In genomic region chr2:127398239-127398590, GRCh38 we compare ENCODE assay signal across 8 cellular contexts. TPM values are rescaled to one million over a fixed set of nuclear protein-coding genes. Genes with fewer than 3 reads are reported as not detected.
DNase-seq lines count a peak whose midpoint lies in the region; ATAC-seq and TF ChIP-seq lines count a peak whose summit lies in the region.

No MANE protein-coding gene starts in this region.

- H3K27ac ChIP-seq in upper lobe of left lung: peak overlapping the region in 2 of 4 donors; percentile 18 to 27

- H3K36me3 ChIP-seq in upper lobe of left lung: no peaks in the 10 kb centered on the region

- TF ChIP-seq CTCF in upper lobe of left lung (IDR thresholded peaks at IDR 0.05): no peak

- ATAC-seq in GM19372 (IDR thresholded peaks at IDR 0.05; ENCODE audit: low read depth, unreplicated experiment): peak; percentile 91
- ATAC-seq in HG03159 (IDR thresholded peaks at IDR 0.05; ENCODE audit: unreplicated experiment): peak; percentile 83
- peak; percentile 73 to 90 for ATAC-seq in upper lobe of left lung (ENCODE audit: low FRiP score in 2 of 2)

- DNase-seq in COLO668 (lab: John Stamatoyannopoulos, UW; ENCODE audit: unreplicated experiment): peak; percentile 59
- peak; percentile 93 for DNase-seq in RPMI8226
- DNase-seq in cerebellum (ENCODE audit: low spot score): peak; percentile 42
- peak; percentile 17 to 93 for DNase-seq in lung microvascular endothelial cell (ENCODE audit: low read depth in 2 of 2)
- DNase-seq in upper lobe of left lung: peak in 1 of 2 donors; percentile 92
- no peak for DNase-seq in SK-N-DZ (ENCODE audit: low spot score)

- H3K4me1 ChIP-seq in upper lobe of left lung: peaks cover 7 to 27% (median 11%) of the 10 kb centered on the region in 4 donors

- H3K4me3 ChIP-seq in upper lobe of left lung: no peak overlapping the region

- WGBS in upper lobe of left lung, 2 donors: 7 to 9% methylated on average over 1 to 4 of the region's 4 CpGs

- TF ChIP-seq POLR2A in upper lobe of left lung (IDR thresholded peaks at IDR 0.05): no peak

- no peaks in the 10 kb centered on the region for H3K27me3 ChIP-seq in upper lobe of left lung

- TF ChIP-seq EP300 in upper lobe of left lung (IDR thresholded peaks at IDR 0.05): no peak

- H3K9me3 ChIP-seq in upper lobe of left lung: no peaks in the 10 kb centered on the region

RNA-seq across cellular contexts. Expression of gene MAP3K2, which starts 10.4 kb away (rescaled TPM):
- total RNA-seq in cerebellum (49.9 TPM), lung microvascular endothelial cell (11.8 and 19.8 TPM in 2 replicates), upper lobe of left lung (10 to 100 TPM; 43.0 to 79.2 (median 66.9) TPM)
- polyA plus RNA-seq in SK-N-DZ (2014; cell fraction: cytosol; rRNA removed): 9.0 and 12.2 TPM in 2 replicates
- polyA plus RNA-seq in SK-N-DZ (2014; cell fraction: nucleus; rRNA removed): 19.9 and 27.0 TPM in 2 replicates

RNA-seq across cellular contexts. Expression of gene PROC, which starts 20.0 kb away (rescaled TPM):
- 0.18 TPM for total RNA-seq in cerebellum
- under 0.01 TPM in 2 replicates for total RNA-seq in lung microvascular endothelial cell
- total RNA-seq in upper lobe of left lung: under 1 TPM in 4 of 6 donors, not detected in 2; 0.55 to 0.79 (median 0.62) TPM
- polyA plus RNA-seq in SK-N-DZ (2014; cell fraction: cytosol; rRNA removed): 0.07 and 0.19 TPM in 2 replicates
- polyA plus RNA-seq in SK-N-DZ (2014; cell fraction: nucleus; rRNA removed): 0.86 TPM in 1 of 2 replicates, not detected in the other
